In genomic region chr20:5748246-5748645, GRCh38 we compare ENCODE assay signal across 20 cellular contexts. TPM values are rescaled to one million over a fixed set of nuclear protein-coding genes. Genes with fewer than 3 reads are reported as not detected.
A peak's percentile ranks its signal among the peaks of the same experiment; 100 is the strongest.
DNase-seq lines count a peak whose midpoint lies in the region; ATAC-seq and TF ChIP-seq lines count a peak whose summit lies in the region.
"Had no signal": no experiment of that assay in that cellular context is flagged by ENCODE, and none has a peak within 500 bp of the region (broad histone marks: within the 10 kb centered on the region; RNA-seq: fewer than 3 reads in every experiment).

No MANE protein-coding gene starts in this region.

- H3K9me3 Mint-ChIP-seq in GM23338: peaks cover 3% of the 10 kb centered on the region; the same call in 2 of the 3 replicates
- no peaks in the 10 kb centered on the region for H3K9me3 Mint-ChIP-seq in activated T-helper 2 cell treated with anti-CD3 and anti-CD28 coated beads, Interferon-gamma antibody, Interleukin-2, Interleukin-4, amounts not matched to agents 10 μg/mL and 5 μg/mL and 100 μg/mL, durations not matched to agents 14 hours and 24 hours and 36 hours
- H3K9me3 Mint-ChIP-seq in nephron: no peaks in the 10 kb centered on the region

- H3K9me3 ChIP-seq in transverse colon: no peaks in the 10 kb centered on the region
- H3K9me3 ChIP-seq: MG63 had no signal

- no peaks in the 10 kb centered on the region for H4K20me1 ChIP-seq in GM23338 (replicated peaks; ENCODE audit: insufficient read depth)

- in situ Hi-C loops in transverse colon (cut with MboI; ENCODE audit: low pct_ligation_motif_present in 1 of 4, low pct_unique_long_range_greater_than_20kb in 1 of 4, low sequenced_read_pairs in 3 of 4) (no loop called here), brain microvascular endothelial cell (cut with HindIII; ENCODE audit: low pct_ligation_motif_present, low sequenced_read_pairs) (no loop called here)

- peak overlapping the region; percentile 75; the same call in 1 of the 2 replicates for H2AFZ ChIP-seq in GM23338
- H2AFZ ChIP-seq: GM23248, PC-9 had no signal

- H3K4me3 ChIP-seq in GM23338 (no peak overlapping the region), transverse colon (no peak overlapping the region), brain microvascular endothelial cell (ENCODE audit: low read depth, low read length) (no peak overlapping the region)
- H3K4me3 ChIP-seq: GM23248, MG63, PC-9 had no signal

- ATAC-seq in GM23338 (no peak), GM21526 (IDR thresholded peaks at IDR 0.05; ENCODE audit: low FRiP score, unreplicated experiment) (no peak)
- ATAC-seq: HCT116 had no signal

- no peaks in the 10 kb centered on the region for H3F3A ChIP-seq in GM23338 (replicated peaks; ENCODE audit: low read depth)

- TF ChIP-seq CTCF in GM23338 (conservative IDR thresholded peaks at IDR 0.05; ENCODE audit: low read depth in 2 of 2) (no peak), nephron (IDR thresholded peaks at IDR 0.05; ENCODE audit: unreplicated experiment in 3 of 3) (no peak), transverse colon (IDR thresholded peaks at IDR 0.05) (no peak), brain microvascular endothelial cell (IDR thresholded peaks at IDR 0.05; ENCODE audit: low read depth, low read length, missing control alignments) (no peak)

- intact Hi-C loops in activated T-helper 2 cell treated with anti-CD3 and anti-CD28 coated beads, Interferon-gamma antibody, Interleukin-2, Interleukin-4, amounts not matched to agents 10 μg/mL and 5 μg/mL and 100 μg/mL, durations not matched to agents 14 hours and 24 hours and 36 hours (cut with micrococcal nuclease): no loop called here
- intact Hi-C loops in transverse colon (cut with DNase I; ENCODE audit: low total_unique reads): no loop called here

- no peaks in the 10 kb centered on the region for H3K36me3 ChIP-seq in GM23338 (ENCODE audit: insufficient read depth)
- no peaks in the 10 kb centered on the region for H3K36me3 ChIP-seq in transverse colon
- no peaks in the 10 kb centered on the region for H3K36me3 ChIP-seq in brain microvascular endothelial cell (replicated peaks)
- H3K36me3 ChIP-seq: MG63 had no signal

- peaks cover 4% of the 10 kb centered on the region for H3K27me3 Mint-ChIP-seq in GM23338 (ENCODE audit: insufficient read depth, low read depth, poor library complexity)
- no peaks in the 10 kb centered on the region for H3K27me3 Mint-ChIP-seq in activated T-helper 2 cell treated with anti-CD3 and anti-CD28 coated beads, Interferon-gamma antibody, Interleukin-2, Interleukin-4, amounts not matched to agents 10 μg/mL and 5 μg/mL and 100 μg/mL, durations not matched to agents 14 hours and 24 hours and 36 hours (ENCODE audit: low read depth)
- no peaks in the 10 kb centered on the region for H3K27me3 Mint-ChIP-seq in nephron (ENCODE audit: low read depth)

- H3K9me2 ChIP-seq in GM23338 (ENCODE audit: insufficient read depth): 0 out of 2 replicates have a peak, but pooled peaks cover 6% of the 10 kb centered on the region

- peaks cover 3% of the 10 kb centered on the region; the same call in 2 of the 3 replicates for H3K36me3 Mint-ChIP-seq in GM23338 (ENCODE audit: low read depth)
- peaks cover 9% of the 10 kb centered on the region for H3K36me3 Mint-ChIP-seq in activated T-helper 2 cell treated with anti-CD3 and anti-CD28 coated beads, Interferon-gamma antibody, Interleukin-2, Interleukin-4, amounts not matched to agents 10 μg/mL and 5 μg/mL and 100 μg/mL, durations not matched to agents 14 hours and 24 hours and 36 hours (ENCODE audit: low read depth)
- no peaks in the 10 kb centered on the region for H3K36me3 Mint-ChIP-seq in nephron (ENCODE audit: low read depth)

- no peak for DNase-seq in GM23338 (ENCODE audit: low spot score)
- no peak for DNase-seq in activated T-helper 2 cell treated with anti-CD3 and anti-CD28 coated beads, Interferon-gamma antibody, Interleukin-2, Interleukin-4, amounts not matched to agents 10 μg/mL and 5 μg/mL and 100 μg/mL, durations not matched to agents 14 hours and 24 hours and 36 hours (ENCODE audit: low spot score)
- peak; percentile 35 for DNase-seq in transverse colon
- DNase-seq in brain microvascular endothelial cell: no peak
- DNase-seq in activated CD4-positive, alpha-beta T cell treated with anti-CD3 and anti-CD28 coated beads, Interleukin-2, amount 50 U/mL, for 1 hour: no peak
- DNase-seq: AML-193, DMS 273 treated with DMSO at 0.1 percent for 48 hours, GM23248, IMR-90, MG63, NCI-H1048, NCI-H1436 treated with DMSO at 0.1 percent for 48 hours, NCI-H2029, NCI-H345, NCI-H524 treated with DMSO at 0.1 percent for 48 hours, PC-9 had no signal

- H3K4me1 Mint-ChIP-seq in GM23338 (peaks cover 6% of the 10 kb centered on the region; the same call in 2 of the 3 replicates), nephron (peaks cover 10% of the 10 kb centered on the region)
- H3K4me1 Mint-ChIP-seq in activated T-helper 2 cell treated with anti-CD3 and anti-CD28 coated beads, Interferon-gamma antibody, Interleukin-2, Interleukin-4, amounts not matched to agents 10 μg/mL and 5 μg/mL and 100 μg/mL, durations not matched to agents 14 hours and 24 hours and 36 hours (ENCODE audit: low read depth): peaks cover 9% of the 10 kb centered on the region

- H3K4me1 ChIP-seq in GM23338 (ENCODE audit: insufficient read depth) (peaks cover 8% of the 10 kb centered on the region), transverse colon (peaks cover 0 to 26% (median 5%) of the 10 kb centered on the region in 4 donors)

- no peaks in the 10 kb centered on the region for H3K79me2 ChIP-seq in GM23338 (replicated peaks; ENCODE audit: insufficient read depth)

- 42 to 56% methylated on average over 6 of the region's 6 CpGs for WGBS in transverse colon (ENCODE audit: low coverage in 1 of 2), 2 donors

- TF ChIP-seq POLR2A in transverse colon (IDR thresholded peaks at IDR 0.05): no peak

- H3K27ac ChIP-seq in GM23338 (ENCODE audit: low read depth) (no peak overlapping the region), transverse colon (peak overlapping the region in 1 of 4 donors; percentile 40), brain microvascular endothelial cell (no peak overlapping the region)
- H3K27ac ChIP-seq: C4-2B, GM23248, PC-9 had no signal

- H3K4me2 ChIP-seq in GM23338: no peak overlapping the region
- H3K4me2 ChIP-seq: PC-9 had no signal

- H3K27ac Mint-ChIP-seq in GM23338 (no peak overlapping the region), nephron (peak overlapping the region in 2 of 3 experiments; percentile 50 to 79)
- no peak overlapping the region for H3K27ac Mint-ChIP-seq in activated T-helper 2 cell treated with anti-CD3 and anti-CD28 coated beads, Interferon-gamma antibody, Interleukin-2, Interleukin-4, amounts not matched to agents 10 μg/mL and 5 μg/mL and 100 μg/mL, durations not matched to agents 14 hours and 24 hours and 36 hours

- H3K4me3 Mint-ChIP-seq in GM23338 (no peak overlapping the region), nephron (peak overlapping the region; percentile 50 to 56 (median 56))
- H3K4me3 Mint-ChIP-seq in activated T-helper 2 cell treated with anti-CD3 and anti-CD28 coated beads, Interferon-gamma antibody, Interleukin-2, Interleukin-4, amounts not matched to agents 10 μg/mL and 5 μg/mL and 100 μg/mL, durations not matched to agents 14 hours and 24 hours and 36 hours (ENCODE audit: low read depth): peak overlapping the region; percentile 17

- no peak for TF ChIP-seq EP300 in transverse colon (IDR thresholded peaks at IDR 0.05; ENCODE audit: low read depth)

- H3K27me3 ChIP-seq in GM23338 (ENCODE audit: insufficient read depth) (no peaks in the 10 kb centered on the region), transverse colon (no peaks in the 10 kb centered on the region), brain microvascular endothelial cell (replicated peaks) (no peaks in the 10 kb centered on the region)
- H3K27me3 ChIP-seq: MG63 had no signal

TF ChIP-seq in GM23338, 12 proteins besides CTCF, POLR2A, EP300 and RAD21 (continues in another document):
- TF ChIP-seq CREB1 (CRISPR knock-in tag; IDR thresholded peaks at IDR 0.05; ENCODE audit: low read depth) (no peak), REST (IDR thresholded peaks at IDR 0.05; ENCODE audit: unreplicated experiment) (no peak), ZNF114 (CRISPR knock-in tag; IDR thresholded peaks at IDR 0.05) (no peak), NANOG (IDR thresholded peaks at IDR 0.05; ENCODE audit: borderline replicate concordance) (no peak)

RNA-seq across cellular contexts. Expression of gene SHLD1, which starts 2.0 kb away (rescaled TPM):
- total RNA-seq in GM23338 (2014; rRNA removed; shearing (Covaris generic)): 1.4 and 5.2 TPM in 2 replicates
- 15.0 and 15.1 TPM in 2 replicates for polyA plus RNA-seq in GM23338 (2016; fragmentation: Nextera tagmentation; extraction: Ambion mirVana)
- 11.0 and 11.8 TPM in 2 replicates for total RNA-seq in activated T-helper 2 cell treated with anti-CD3 and anti-CD28 coated beads, Interferon-gamma antibody, Interleukin-2, Interleukin-4, amounts not matched to agents 10 μg/mL and 5 μg/mL and 100 μg/mL, durations not matched to agents 14 hours and 24 hours and 36 hours
- total RNA-seq in transverse colon: 10 to 100 TPM in 1 of 4 donors, 1 to 10 TPM in 2, not detected in 1; 3.0 to 43.8 (median 6.8) TPM

Comparison
In these comparisons a context has a peak if more than half of its experiments do, and no peak if none do; other contexts are left out.
1. H3K27ac Mint-ChIP-seq: peak in nephron (2 of 3); none in GM23338 (single experiment) and activated T-helper 2 cell treated with anti-CD3 and anti-CD28 coated beads, Interferon-gamma antibody, Interleukin-2, Interleukin-4, amounts not matched to agents 10 μg/mL and 5 μg/mL and 100 μg/mL, durations not matched to agents 14 hours and 24 hours and 36 hours (single experiment).